9 cellular contexts compared by ENCODE assay signal in the genomic region with DNA sequence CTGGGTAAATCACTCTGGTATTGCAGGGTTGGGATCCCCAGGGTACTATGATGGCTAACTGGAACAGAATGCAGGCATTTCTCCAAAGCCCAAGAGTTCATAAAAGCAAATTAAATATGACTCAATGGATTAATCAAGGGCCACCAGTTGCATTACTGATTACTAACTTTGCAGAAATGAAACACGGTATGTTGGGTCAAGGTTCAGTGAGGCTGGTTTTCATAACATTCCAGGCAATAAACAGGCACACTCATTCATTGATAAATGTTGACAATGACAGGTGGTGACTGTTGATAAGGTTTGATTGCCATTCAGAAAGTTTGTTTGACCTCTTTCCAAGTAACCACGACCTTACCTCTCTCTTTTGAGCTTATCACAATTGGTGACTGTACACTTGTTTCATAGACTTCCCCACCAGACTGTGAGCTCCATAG. TPM values are rescaled to one million over a fixed set of nuclear protein-coding genes. Genes with fewer than 3 reads are reported as not detected.
A peak's percentile ranks its signal among the peaks of the same experiment; 100 is the strongest.
DNase-seq lines count a peak whose midpoint lies in the region; ATAC-seq and TF ChIP-seq lines count a peak whose summit lies in the region.
"Had no signal": no experiment of that assay in that cellular context is flagged by ENCODE, and none has a peak within 500 bp of the region (broad histone marks: within the 10 kb centered on the region; RNA-seq: fewer than 3 reads in every experiment).

No MANE protein-coding gene starts in this region.

- H3K4me2 ChIP-seq in OCI-LY7 (ENCODE audit: low read length) (peak overlapping the region; percentile 96), neural cell (ENCODE audit: low read length) (peak overlapping the region; percentile 71)

- H3K4me1 ChIP-seq in OCI-LY7 (ENCODE audit: insufficient read depth, low read length, poor library complexity, severe bottlenecking) = peaks cover 24% of the 10 kb centered on the region

- ATAC-seq in GM18502 (IDR thresholded peaks at IDR 0.05; ENCODE audit: poor library complexity, unreplicated experiment) (peak; percentile 12), HG02763 (IDR thresholded peaks at IDR 0.05; ENCODE audit: unreplicated experiment) (no peak), GM18867 (IDR thresholded peaks at IDR 0.05; ENCODE audit: unreplicated experiment) (no peak)

- H3K9me2 ChIP-seq in OCI-LY7 (ENCODE audit: insufficient read depth, low read length) (no peaks in the 10 kb centered on the region), neural cell (ENCODE audit: insufficient read depth, low read length) (no peaks in the 10 kb centered on the region)

- TF ChIP-seq RAD21 in neural cell (conservative IDR thresholded peaks at IDR 0.05) = no peak

- peak overlapping the region; percentile 54 for H3K27ac ChIP-seq in OCI-LY7 (ENCODE audit: low read depth, low read length, poor library complexity, severe bottlenecking)
- H3K27ac ChIP-seq in dorsolateral prefrontal cortex = peak overlapping the region in 57 of 59 donors; percentile 20 to 93 (median 84)
- H3K27ac ChIP-seq in neural cell (ENCODE audit: low read length) = peak overlapping the region; percentile 94

- intact Hi-C loops in OCI-LY7 (cut with micrococcal nuclease; ENCODE audit: unreplicated experiment) = no loop called here
- intact Hi-C loops in dorsolateral prefrontal cortex (cut with DNase I) = loop anchor here (1.0 to 5.0 kb wide), 2 partner anchors 12 to 85 kb away; a partner anchor contains a TSS

- peak overlapping the region; percentile 96 for H3K9ac ChIP-seq in neural cell (ENCODE audit: low read length)

- TF ChIP-seq CTCF in OCI-LY7 (conservative IDR thresholded peaks at IDR 0.05; ENCODE audit: low read length) (no peak), dorsolateral prefrontal cortex (IDR thresholded peaks at IDR 0.05 in 54 of 56, conservative IDR thresholded peaks at IDR 0.05 in 2 of 56; ENCODE audit: low read depth in 1 of 56, partially characterized antibody in 56 of 56) (no peak), neural cell (IDR thresholded peaks at IDR 0.05; ENCODE audit: poor library complexity, severe bottlenecking) (no peak)

- TF ChIP-seq EP300 in neural cell (conservative IDR thresholded peaks at IDR 0.05; ENCODE audit: poor library complexity, severe bottlenecking) = no peak

- CTCF ChIA-PET in OCI-LY7 (lab: Charles Lee; ENCODE audit: unreplicated experiment) = interaction anchor here (1.1 to 1.2 kb wide), 2 partner anchors 11 to 12 kb away, joined by 3 to 5 read pairs; a partner anchor contains a TSS

- H3K36me3 ChIP-seq in OCI-LY7 (ENCODE audit: insufficient read depth, low read length) (peaks cover 8% of the 10 kb centered on the region; the same call in 1 of the 2 replicates), neural cell (ENCODE audit: insufficient read depth, low read length) (no peaks in the 10 kb centered on the region)

- TSS peak; percentile 95 for BruUV-seq in OCI-LY7 (replicated peaks; lab: Mats Ljungman, UMichigan)

- peaks cover 22% of the 10 kb centered on the region for H3K79me2 ChIP-seq in OCI-LY7 (ENCODE audit: insufficient read depth, low read depth, low read length)
- H3K79me2 ChIP-seq in neural cell (replicated peaks; ENCODE audit: insufficient read depth, low read length) = peaks cover 20% of the 10 kb centered on the region

- H3K27me3 ChIP-seq in dorsolateral prefrontal cortex (no peaks in the 10 kb centered on the region), neural cell (ENCODE audit: insufficient read depth, low read depth, low read length) (no peaks in the 10 kb centered on the region)

- DNase-seq in OCI-LY7 (ENCODE audit: low spot score) = peak; percentile 13
- DNase-seq in dorsolateral prefrontal cortex = no peak
- no peak for DNase-seq in HK-2 (ENCODE audit: unreplicated experiment)
- DNase-seq in kidney glomerular epithelial cell (lab: John Stamatoyannopoulos, UW) = no peak

- POLR2A ChIA-PET in OCI-LY7 (lab: Charles Lee) = interaction anchor here (0.5 to 2.2 kb wide), 5 partner anchors 12 to 611 kb away, joined by 3 to 12 read pairs (median 4); a partner anchor contains a TSS

- H4K20me1 ChIP-seq in OCI-LY7 (ENCODE audit: insufficient read depth, low read length) (0 out of 2 replicates have a peak, but pooled peaks cover 8% of the 10 kb centered on the region), neural cell (ENCODE audit: insufficient read depth) (no peaks in the 10 kb centered on the region)

- H3K4me3 ChIP-seq in OCI-LY7 (ENCODE audit: low read depth, low read length, poor library complexity, severe bottlenecking) (peak overlapping the region; percentile 89), dorsolateral prefrontal cortex (peak overlapping the region; percentile 75 to 100 (median 97)), neural cell (ENCODE audit: low read length) (peak overlapping the region; percentile 100)

- H3K9me3 ChIP-seq in OCI-LY7 (ENCODE audit: low read length) (no peaks in the 10 kb centered on the region), neural cell (ENCODE audit: low read length) (no peaks in the 10 kb centered on the region)

- H2AFZ ChIP-seq in OCI-LY7 (ENCODE audit: low read length) = peak overlapping the region; percentile 60
- H2AFZ ChIP-seq in neural cell (ENCODE audit: low read depth, low read length) = peak overlapping the region; percentile 76

- no peaks in the 10 kb centered on the region for H3F3A ChIP-seq in neural cell (ENCODE audit: insufficient read depth, low read length, poor library complexity, severe bottlenecking)

TF ChIP-seq in neural cell, 6 proteins besides CTCF, POLR2A, EP300 and RAD21:
- TF ChIP-seq SMC3 (conservative IDR thresholded peaks at IDR 0.05; ENCODE audit: poor library complexity) (no peak), EZH2 (IDR thresholded peaks at IDR 0.05; ENCODE audit: borderline replicate concordance, insufficient read depth, low read length, poor library complexity, severe bottlenecking) (no peak), POLR2AphosphoS5 (IDR thresholded peaks at IDR 0.05) (no peak), MXI1 (conservative IDR thresholded peaks at IDR 0.05; ENCODE audit: poor library complexity, severe bottlenecking) (no peak), TAF1 (IDR thresholded peaks at IDR 0.05; ENCODE audit: low read depth) (no peak)
- TF ChIP-seq, protein P1, sequence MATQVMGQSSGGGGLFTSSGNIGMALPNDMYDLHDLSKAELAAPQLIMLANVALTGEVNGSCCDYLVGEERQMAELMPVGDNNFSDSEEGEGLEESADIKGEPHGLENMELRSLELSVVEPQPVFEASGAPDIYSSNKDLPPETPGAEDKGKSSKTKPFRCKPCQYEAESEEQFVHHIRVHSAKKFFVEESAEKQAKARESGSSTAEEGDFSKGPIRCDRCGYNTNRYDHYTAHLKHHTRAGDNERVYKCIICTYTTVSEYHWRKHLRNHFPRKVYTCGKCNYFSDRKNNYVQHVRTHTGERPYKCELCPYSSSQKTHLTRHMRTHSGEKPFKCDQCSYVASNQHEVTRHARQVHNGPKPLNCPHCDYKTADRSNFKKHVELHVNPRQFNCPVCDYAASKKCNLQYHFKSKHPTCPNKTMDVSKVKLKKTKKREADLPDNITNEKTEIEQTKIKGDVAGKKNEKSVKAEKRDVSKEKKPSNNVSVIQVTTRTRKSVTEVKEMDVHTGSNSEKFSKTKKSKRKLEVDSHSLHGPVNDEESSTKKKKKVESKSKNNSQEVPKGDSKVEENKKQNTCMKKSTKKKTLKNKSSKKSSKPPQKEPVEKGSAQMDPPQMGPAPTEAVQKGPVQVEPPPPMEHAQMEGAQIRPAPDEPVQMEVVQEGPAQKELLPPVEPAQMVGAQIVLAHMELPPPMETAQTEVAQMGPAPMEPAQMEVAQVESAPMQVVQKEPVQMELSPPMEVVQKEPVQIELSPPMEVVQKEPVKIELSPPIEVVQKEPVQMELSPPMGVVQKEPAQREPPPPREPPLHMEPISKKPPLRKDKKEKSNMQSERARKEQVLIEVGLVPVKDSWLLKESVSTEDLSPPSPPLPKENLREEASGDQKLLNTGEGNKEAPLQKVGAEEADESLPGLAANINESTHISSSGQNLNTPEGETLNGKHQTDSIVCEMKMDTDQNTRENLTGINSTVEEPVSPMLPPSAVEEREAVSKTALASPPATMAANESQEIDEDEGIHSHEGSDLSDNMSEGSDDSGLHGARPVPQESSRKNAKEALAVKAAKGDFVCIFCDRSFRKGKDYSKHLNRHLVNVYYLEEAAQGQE (IDR thresholded peaks at IDR 0.05; ENCODE audit: borderline replicate concordance) = no peak

RNA-seq across cellular contexts. Expression of a gene that starts 0.5 kb away (rescaled TPM):
- 68.4 and 92.9 TPM in 2 replicates for total RNA-seq in OCI-LY7 (2014; rRNA removed; shearing (Covaris generic))
- total RNA-seq in OCI-LY7 (2022) = 94.6 and 104 TPM in 2 replicates
- total RNA-seq in dorsolateral prefrontal cortex = 100 to 1,000 TPM in 87 of 120 experiments, 10 to 100 TPM in 33; 83.0 to 150 (median 106) TPM
- 80.5 and 81.4 TPM in 2 replicates for polyA plus RNA-seq in neural cell
- 85.9 and 96.5 TPM in 2 replicates for polyA minus RNA-seq in neural cell

RNA-seq across cellular contexts. Expression of a gene that starts 12.0 kb away (rescaled TPM):
- total RNA-seq in OCI-LY7 (2014; rRNA removed; shearing (Covaris generic)) = 71.0 and 104 TPM in 2 replicates
- total RNA-seq in OCI-LY7 (2022) (64.5 and 65.7 TPM in 2 replicates), dorsolateral prefrontal cortex (10 to 100 TPM; 31.2 to 70.0 (median 51.2) TPM)
- polyA plus RNA-seq in neural cell = 520 and 545 TPM in 2 replicates
- 212 and 213 TPM in 2 replicates for polyA minus RNA-seq in neural cell

RNA-seq across cellular contexts. Expression of a gene that starts 23.9 kb away (rescaled TPM):
- 5.4 TPM in 1 of 2 replicates, not detected in the other for total RNA-seq in OCI-LY7 (2014; rRNA removed; shearing (Covaris generic))
- total RNA-seq in OCI-LY7 (2022) (not detected in 2 replicates), dorsolateral prefrontal cortex (not detected)
- not detected in 2 replicates for polyA plus RNA-seq in neural cell
- polyA minus RNA-seq in neural cell = not detected in 2 replicates
- polyA plus RNA-seq: adipose tissue had no signal

RNA-seq across cellular contexts. Expression of a gene that starts 53.7 kb away (rescaled TPM):
- 52.4 and 57.6 TPM in 2 replicates for total RNA-seq in OCI-LY7 (2014; rRNA removed; shearing (Covaris generic))
- 70.4 and 79.0 TPM in 2 replicates for total RNA-seq in OCI-LY7 (2022)
- total RNA-seq in dorsolateral prefrontal cortex = 1 to 10 TPM in 2 of 120 experiments, under 1 TPM in 18, not detected in 100; 0.20 to 1.2 (median 0.48) TPM
- polyA plus RNA-seq in neural cell = not detected in 2 replicates
- not detected in 2 replicates for polyA minus RNA-seq in neural cell
